In the genomic region with DNA sequence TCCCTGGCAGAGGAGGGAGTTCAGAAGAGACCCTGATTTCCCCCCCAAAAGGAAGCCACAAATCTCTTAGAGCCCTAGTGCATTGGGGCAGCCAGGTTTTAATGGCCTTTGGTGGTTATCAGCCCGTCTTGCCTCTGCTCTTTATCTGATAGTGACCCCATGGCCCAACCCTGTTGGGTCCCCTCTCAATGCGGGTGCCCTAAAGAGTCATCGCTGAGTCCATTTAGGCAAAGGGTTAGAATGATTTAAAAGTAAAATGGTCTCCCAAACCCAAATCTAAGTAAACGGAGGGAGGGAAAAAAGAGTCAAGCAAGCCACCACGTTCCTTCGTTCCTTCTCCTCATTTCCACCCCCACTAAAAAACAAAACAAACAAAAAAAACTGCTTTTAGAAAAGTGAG, we compare ENCODE assay signal across 9 cellular contexts.
DNase-seq lines count a peak whose midpoint lies in the region; ATAC-seq and TF ChIP-seq lines count a peak whose summit lies in the region.
"Had no signal": no experiment of that assay in that cellular context is flagged by ENCODE, and none has a peak within 500 bp of the region (broad histone marks: within the 10 kb centered on the region; RNA-seq: fewer than 3 reads in every experiment).

No MANE protein-coding gene starts in this region.

- H4K20me1 ChIP-seq in BLaER1 = peaks cover 100% of the 10 kb centered on the region

- H3K27ac ChIP-seq in BLaER1 (peak overlapping the region; percentile 75), mucosa of rectum (ENCODE audit: low read depth in 2 of 2, low read length in 2 of 2) (peak overlapping the region; percentile 93 to 97)

- in situ Hi-C loops in KBM-7 (cut with MboI; ENCODE audit: low pct_unique_long_range_greater_than_20kb, low sequenced_read_pairs) = no loop called here

- H3K27me3 Mint-ChIP-seq in brain = peaks cover 81% of the 10 kb centered on the region

- H3K4me3 ChIP-seq in BLaER1 (peak overlapping the region; percentile 89), mucosa of rectum (ENCODE audit: low read length in 2 of 2) (peak overlapping the region; percentile 86 to 90)

- H3K36me3 Mint-ChIP-seq in brain = no peaks in the 10 kb centered on the region

- H3K27me3 ChIP-seq in BLaER1 (no peaks in the 10 kb centered on the region), mucosa of rectum (ENCODE audit: control insufficient read depth in 2 of 2, insufficient read depth in 2 of 2, low read length in 2 of 2) (no peaks in the 10 kb centered on the region)

- DNase-seq in KBM-7 (peak; percentile 43), NCI-H510A (lab: John Stamatoyannopoulos, UW) (no peak)
- no peak for DNase-seq in stimulated activated naive CD4-positive, alpha-beta T cell treated with Interleukin-2 at 50 U/mL for 16 hours (lab: John Stamatoyannopoulos, UW)

- H3K9me3 ChIP-seq in BLaER1 (no peaks in the 10 kb centered on the region), mucosa of rectum (ENCODE audit: control insufficient read depth in 2 of 2, low read length in 2 of 2) (no peaks in the 10 kb centered on the region)
- H3K9me3 ChIP-seq: gastroesophageal sphincter had no signal

- H3K4me1 ChIP-seq in BLaER1 (peaks cover 44% of the 10 kb centered on the region), mucosa of rectum (ENCODE audit: control insufficient read depth in 2 of 2, insufficient read depth in 2 of 2, low read length in 2 of 2) (peaks cover 8 to 21% of the 10 kb centered on the region in 2 donors)

- peak overlapping the region in 1 of 5 experiments; percentile 20 for H3K27ac Mint-ChIP-seq in brain

- ATAC-seq in GM21528 (IDR thresholded peaks at IDR 0.05; ENCODE audit: low FRiP score, unreplicated experiment) = no peak
- no peak for ATAC-seq in GM18858 (IDR thresholded peaks at IDR 0.05; ENCODE audit: unreplicated experiment)
- ATAC-seq: gastroesophageal sphincter had no signal

- H3K4me1 Mint-ChIP-seq in brain = peaks cover 22% of the 10 kb centered on the region

- peaks cover 62% of the 10 kb centered on the region for H3K36me3 ChIP-seq in BLaER1
- H3K36me3 ChIP-seq in mucosa of rectum (ENCODE audit: control insufficient read depth in 2 of 2, insufficient read depth in 2 of 2, low read length in 2 of 2) = peaks cover 0 to 4% of the 10 kb centered on the region in 2 donors
- H3K36me3 ChIP-seq: gastroesophageal sphincter had no signal

- no peak for TF ChIP-seq CTCF in brain (conservative IDR thresholded peaks at IDR 0.05)

- H3K9ac ChIP-seq in BLaER1 (peak overlapping the region; percentile 90), mucosa of rectum (ENCODE audit: low read depth in 1 of 2, low read length in 2 of 2) (peak overlapping the region; percentile 85 to 96)

- H3K4me2 ChIP-seq in BLaER1 = peak overlapping the region; percentile 90

- peak overlapping the region in 3 of 5 experiments; percentile 90 to 96 (median 94) for H3K4me3 Mint-ChIP-seq in brain

- peaks cover 0 to 5% (median 0%) of the 10 kb centered on the region in 5 experiments for H3K9me3 Mint-ChIP-seq in brain
